Comparison of ENCODE assay signal across 40 cellular contexts in the genomic region with DNA sequence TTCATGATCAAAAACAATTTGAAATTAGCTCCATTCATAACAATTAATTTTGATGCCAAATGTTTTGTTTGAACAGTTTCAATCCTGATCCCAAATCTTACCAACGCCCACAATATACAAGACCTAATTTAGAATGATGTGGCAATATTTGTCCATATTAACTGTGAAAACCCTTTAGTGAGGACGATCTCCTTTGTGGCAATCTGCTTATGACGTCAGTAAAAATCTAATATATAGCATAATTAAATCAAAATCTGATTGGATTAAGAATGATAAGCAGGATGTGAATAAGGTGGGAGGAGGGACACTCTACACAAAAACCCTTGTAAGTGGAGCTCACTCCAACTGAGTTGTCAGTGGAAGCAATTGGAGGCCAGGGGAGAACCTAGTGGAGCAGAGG. TPM values are rescaled to one million over a fixed set of nuclear protein-coding genes. Genes with fewer than 3 reads are reported as not detected.
"Had no signal": no experiment of that assay in that cellular context is flagged by ENCODE, and none has a peak within 500 bp of the region (broad histone marks: within the 10 kb centered on the region; RNA-seq: fewer than 3 reads in every experiment).

No MANE protein-coding gene starts in this region.

- H3K36me3 ChIP-seq: MG63 had no signal

- H3K27me3 ChIP-seq: MG63 had no signal

- H3K4me3 ChIP-seq: MG63 had no signal

- DNase-seq: Karpas-422, Kasumi-1, KG1, MG63, MM.1S, MV-4-11, NCI-H1048, NCI-H1092, NCI-H1092 treated with DMSO at 0.1 percent for 48 hours, NCI-H1105, NCI-H1105 treated with DMSO at 0.1 percent for 48 hours, NCI-H1417, NCI-H1417 treated with DMSO at 0.1 percent for 48 hours, NCI-H1436, NCI-H1436 treated with DMSO at 0.1 percent for 48 hours, NCI-H146, NCI-H1694, NCI-H1694 treated with DMSO at 0.1 percent for 48 hours, NCI-H187, NCI-H187 treated with DMSO at 0.1 percent for 48 hours, NCI-H1930, NCI-H2029, NCI-H2029 treated with DMSO at 0.1 percent for 48 hours, NCI-H2081, NCI-H2081 treated with DMSO at 0.1 percent for 48 hours, NCI-H2107, NCI-H2171, NCI-H2171 treated with DMSO at 0.1 percent for 48 hours, NCI-H2227 treated with DMSO at 0.1 percent for 48 hours, NCI-H226, NCI-H345, NCI-H446, NCI-H446 treated with DMSO at 0.1 percent for 48 hours, NCI-H510A, NCI-H510A treated with DMSO at 0.1 percent for 48 hours had no signal

- H3K9me3 ChIP-seq: MG63 had no signal

- H3K9ac ChIP-seq: KMS-11 had no signal

- H3K27ac ChIP-seq: KMS-11 had no signal

RNA-seq across cellular contexts. Expression of a gene that starts 11.9 kb away (rescaled TPM):
- total RNA-seq: LHCN-M2, M059J, MCF 10A, NCI-H460 had no signal
